Comparison of ENCODE assay signal across 10 cellular contexts in the genomic region with DNA sequence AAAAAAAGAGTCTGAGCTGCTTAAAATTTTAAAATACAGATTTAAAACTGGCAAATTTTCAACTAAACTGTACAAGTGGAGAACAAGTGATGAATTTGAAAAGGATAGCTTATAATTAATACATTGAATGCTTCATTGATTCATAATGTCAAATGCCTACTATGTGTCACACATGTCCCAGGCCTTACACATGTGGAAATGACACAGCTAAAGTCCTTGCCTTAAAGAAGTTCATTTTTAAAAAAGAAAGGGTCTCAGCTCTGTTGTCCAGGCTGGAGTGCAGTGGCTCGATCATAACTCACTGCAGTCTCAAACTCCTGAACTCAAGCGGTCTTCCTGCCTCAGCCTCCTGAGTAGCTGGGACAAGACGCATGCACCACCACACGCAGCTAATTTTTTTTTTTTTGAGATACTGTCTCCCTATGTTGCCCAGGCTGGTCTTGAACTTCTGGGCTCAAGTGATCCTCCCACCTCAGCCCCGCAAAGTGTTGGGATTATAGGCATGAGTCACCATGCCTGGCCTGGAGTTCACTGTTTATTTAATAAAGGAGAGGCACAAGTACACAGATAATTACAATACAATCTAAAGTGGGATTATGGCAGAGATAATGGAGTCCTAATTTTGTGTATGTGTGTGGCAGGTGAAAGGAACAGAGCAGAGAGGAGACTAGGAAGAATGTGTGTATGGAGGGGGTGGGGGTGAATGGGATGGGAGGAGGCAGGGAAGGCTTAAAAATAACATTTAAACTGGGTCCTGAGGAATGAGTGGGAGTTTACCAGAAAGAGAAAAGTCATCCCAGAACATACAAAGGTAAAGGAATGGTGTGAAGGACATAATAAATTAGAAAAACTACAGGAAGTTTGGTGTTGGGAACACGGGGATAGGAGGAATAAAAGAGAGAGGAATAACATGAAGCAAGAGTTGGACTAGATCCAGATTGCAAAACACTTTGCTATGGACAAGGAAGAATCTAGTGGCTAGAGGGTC. TPM values are rescaled to one million over a fixed set of nuclear protein-coding genes. Genes with fewer than 3 reads are reported as not detected.
A peak's percentile ranks its signal among the peaks of the same experiment; 100 is the strongest.
DNase-seq lines count a peak whose midpoint lies in the region; ATAC-seq, FAIRE-seq and TF ChIP-seq lines count a peak whose summit lies in the region.
"Had no signal": no experiment of that assay in that cellular context is flagged by ENCODE, and none has a peak within 500 bp of the region (broad histone marks: within the 10 kb centered on the region; RNA-seq: fewer than 3 reads in every experiment).

No MANE protein-coding gene starts in this region.

- H3K9me3 ChIP-seq in K562 (replicated peaks; ENCODE audit: control insufficient read depth, insufficient read depth, low read depth, low read length) (no peaks in the 10 kb centered on the region), neural progenitor cell (ENCODE audit: low read depth) (no peaks in the 10 kb centered on the region)

- no peaks in the 10 kb centered on the region for H3K9me3 Mint-ChIP-seq in nephron progenitor cell
- no peaks in the 10 kb centered on the region for H3K9me3 Mint-ChIP-seq in neural progenitor cell

- no peak overlapping the region for H2AFZ ChIP-seq in K562 (ENCODE audit: low read depth, low read length)
- no peak overlapping the region for H2AFZ ChIP-seq in neural progenitor cell (replicated peaks)

- peaks cover 30% of the 10 kb centered on the region for H4K20me1 ChIP-seq in K562 (replicated peaks; ENCODE audit: control insufficient read depth, insufficient read depth, low read length)
- peaks cover 92% of the 10 kb centered on the region for H4K20me1 ChIP-seq in neural progenitor cell (ENCODE audit: low read depth)

- in situ Hi-C loops in K562 (cut with MboI): no loop called here

- no peak for TF ChIP-seq POLR2A in K562 (conservative IDR thresholded peaks at IDR 0.05)

- H3K36me3 ChIP-seq in K562 (ENCODE audit: control insufficient read depth, insufficient read depth, low read length) (peaks cover 2% of the 10 kb centered on the region; the same call in 1 of the 3 replicates), H7 (replicated peaks; ENCODE audit: control insufficient read depth, insufficient read depth, low read length) (no peaks in the 10 kb centered on the region; the same call in 1 of the 2 replicates), neural progenitor cell (no peaks in the 10 kb centered on the region)

- CTCF ChIA-PET in K562 (lab: Yijun Ruan, JAX; ENCODE audit: low intra/inter-chr PET ratio): no interaction called here

- FAIRE-seq in K562 (lab: Jason Lieb, UNC): peak; percentile 61

- DNase-seq in DMS53 treated with DMSO at 0.1 percent for 48 hours (lab: John Stamatoyannopoulos, UW; ENCODE audit: unreplicated experiment) (peak; percentile 71), NCI-H1417 treated with DMSO at 0.1 percent for 48 hours (lab: John Stamatoyannopoulos, UW) (peak; percentile 66), K562 (ENCODE audit: extremely low read depth in 1 of 4, low spot score in 3 of 4) (peak in 2 of 4 experiments; percentile 11 to 66), nephron progenitor cell (no peak), Ammon's horn (ENCODE audit: low spot score) (no peak), H7 (no peak), neural progenitor cell (ENCODE audit: low spot score) (no peak)
- no peak for DNase-seq in stimulated activated naive CD8-positive, alpha-beta T cell treated with anti-CD3 and anti-CD28 coated beads, Interleukin-15, Interleukin-2, amounts not matched to agents 100 U/mL and 50 U/mL, for 24 hours
- DNase-seq: stimulated activated CD4-positive, alpha-beta T cell treated with anti-CD3 and anti-CD28 coated beads, Interleukin-4, amount 100 ng/mL, for 24 hours had no signal

- TF ChIP-seq CTCF in K562 (IDR thresholded peaks at IDR 0.05 in 2 of 3, conservative IDR thresholded peaks at IDR 0.05 in 1 of 3; ENCODE audit: insufficient read depth in 2 of 3, low read depth in 1 of 3, low read length in 3 of 3) (no peak), nephron progenitor cell (IDR thresholded peaks at IDR 0.05) (no peak), neural progenitor cell (IDR thresholded peaks at IDR 0.05) (no peak)

- no peak overlapping the region for H3K4me3 ChIP-seq in K562
- no peak overlapping the region for H3K4me3 ChIP-seq in H7 (ENCODE audit: insufficient read depth, low read depth, low read length)
- no peak overlapping the region for H3K4me3 ChIP-seq in neural progenitor cell

- 19% methylated on average over 6 of the region's 6 CpGs for WGBS in K562 (ENCODE audit: insufficient coverage, low coverage, missing lambda C conversion rate)

- no peaks in the 10 kb centered on the region for H3F3A ChIP-seq in neural progenitor cell (ENCODE audit: low read depth)

- peaks cover 93% of the 10 kb centered on the region for H3K79me2 ChIP-seq in K562 (ENCODE audit: control insufficient read depth, insufficient read depth, low read length)
- H3K79me2 ChIP-seq in neural progenitor cell (ENCODE audit: low read depth): peaks cover 93% of the 10 kb centered on the region

- BruUV-seq in K562 (replicated peaks; lab: Mats Ljungman, UMichigan): no TSS peak

- H3K4me1 ChIP-seq in K562 (replicated peaks in 1 of 2; ENCODE audit: control insufficient read depth in 2 of 2, insufficient read depth in 2 of 2, low read length in 2 of 2) (peaks cover 12 to 30% of the 10 kb centered on the region in 2 experiments), neural progenitor cell (peaks cover 27% of the 10 kb centered on the region)

- H3K9ac ChIP-seq in K562 (ENCODE audit: insufficient read depth in 1 of 2, low read depth in 2 of 2, low read length in 2 of 2) (no peak overlapping the region), neural progenitor cell (no peak overlapping the region)

- no peak for ATAC-seq in K562
- ATAC-seq in stimulated activated naive CD8-positive, alpha-beta T cell treated with anti-CD3 and anti-CD28 coated beads, Interleukin-15, Interleukin-2, amounts not matched to agents 100 U/mL and 50 U/mL, for 24 hours: no peak
- ATAC-seq: Right ventricle myocardium inferior had no signal

- TF ChIP-seq RAD21 in K562 (CRISPR knock-in tag; conservative IDR thresholded peaks at IDR 0.05 in 1 of 2, IDR thresholded peaks at IDR 0.05 in 1 of 2): no peak

- no peaks in the 10 kb centered on the region for H3K9me1 ChIP-seq in K562 (ENCODE audit: control insufficient read depth, insufficient read depth, low read length)

- TF ChIP-seq EP300 in K562 (IDR thresholded peaks at IDR 0.05; ENCODE audit: low read length): no peak

- peak overlapping the region; percentile 3 for H3K4me3 Mint-ChIP-seq in nephron progenitor cell
- H3K4me3 Mint-ChIP-seq in neural progenitor cell: no peak overlapping the region

- H3K27me3 ChIP-seq in K562 (ENCODE audit: control insufficient read depth in 2 of 2, insufficient read depth in 2 of 2, low read length in 2 of 2) (no peaks in the 10 kb centered on the region), H7 (ENCODE audit: control insufficient read depth, insufficient read depth, low read length) (no peaks in the 10 kb centered on the region), neural progenitor cell (no peaks in the 10 kb centered on the region)

- POLR2A ChIA-PET in K562 (lab: Yijun Ruan, JAX): interaction anchor here (0.5 to 1.1 kb wide), 4 partner anchors 9 to 174 kb away, joined by 3 to 4 read pairs (median 3); no protein-coding TSS in a partner anchor

- H3K27ac ChIP-seq in K562 (ENCODE audit: extremely low read depth, low read depth, low read length) (no peak overlapping the region), neural progenitor cell (no peak overlapping the region)

- H3K27me3 Mint-ChIP-seq in nephron progenitor cell (ENCODE audit: low read depth, poor library complexity) (no peaks in the 10 kb centered on the region), neural progenitor cell (ENCODE audit: insufficient read depth, low read depth) (peaks cover under 1% of the 10 kb centered on the region)

- intact Hi-C loops in K562 (cut with micrococcal nuclease): loop anchor here (5.0 kb wide), 1 partner anchor 113 kb away; the partner anchor contains the start of gene ZNF335

- H3K36me3 Mint-ChIP-seq in nephron progenitor cell (ENCODE audit: low read depth) (no peaks in the 10 kb centered on the region), neural progenitor cell (no peaks in the 10 kb centered on the region)

- H3K4me1 Mint-ChIP-seq in nephron progenitor cell (peaks cover 60% of the 10 kb centered on the region), neural progenitor cell (peaks cover 38% of the 10 kb centered on the region)

- H3K4me2 ChIP-seq in K562 (ENCODE audit: insufficient read depth, low read length) (no peak overlapping the region; the same call in 1 of the 2 replicates), neural progenitor cell (no peak overlapping the region)

- H3K27ac Mint-ChIP-seq in nephron progenitor cell (peak overlapping the region; percentile 14), neural progenitor cell (no peak overlapping the region)

RNA-seq across cellular contexts. Expression of gene NCOA5, which starts 4.7 kb away (rescaled TPM):
- total RNA-seq in K562 (2011; cell fraction: chromatin; rRNA removed; ENCODE audit: low replicate concordance): 10.4 and 11.2 TPM in 2 replicates
- total RNA-seq in K562 (2011; cell fraction: nucleolus; rRNA removed): 6.0 and 6.8 TPM in 2 replicates
- 5.9 and 7.0 TPM in 2 replicates for total RNA-seq in K562 (2011; cell fraction: nucleoplasm; rRNA removed)
- total RNA-seq in K562 (2014; rRNA removed): 13.5 and 19.2 TPM in 2 replicates
- 11.6 and 11.8 TPM in 2 replicates for total RNA-seq in K562 (2014; rRNA removed; fragmentation: Illumina TruSeq; extraction: Trizol)
- total RNA-seq in K562 (2015; rRNA removed; fragmentation: Illumina TruSeq; extraction: Trizol): 16.9 and 18.5 TPM in 2 replicates
- 17.9 and 19.4 TPM in 2 replicates for total RNA-seq in K562 (2021)
- 13.3 and 13.8 TPM in 2 replicates for polyA plus RNA-seq in K562 (2011; rRNA removed)
- 12.9 and 16.1 TPM in 2 replicates for polyA plus RNA-seq in K562 (2011; cell fraction: cytosol; rRNA removed)
- 14.1 and 16.8 TPM in 2 replicates for polyA plus RNA-seq in K562 (2011; cell fraction: nucleus; rRNA removed)
- 16.3 and 19.4 TPM in 2 replicates for polyA plus RNA-seq in K562 (2012)
- polyA plus RNA-seq in K562 (2014; fragmentation: Illumina TruSeq; extraction: Trizol): 19.9 and 22.8 TPM in 2 replicates
- 1 to 10 TPM; 3.9 to 4.3 TPM for polyA plus RNA-seq in K562 (2014; fragmentation: Nextera tagmentation; extraction: Ambion mirVana)
- 12.9 and 17.8 TPM in 2 replicates for polyA plus RNA-seq in K562 (2014; rRNA removed)
- polyA minus RNA-seq in K562 (2011; rRNA and poly(A)+ RNA removed): 11.2 and 15.3 TPM in 2 replicates
- polyA minus RNA-seq in K562 (2011; cell fraction: cytosol; rRNA and poly(A)+ RNA removed): 8.0 and 9.6 TPM in 2 replicates
- 4.3 and 6.8 TPM in 2 replicates for polyA minus RNA-seq in K562 (2011; cell fraction: nucleus; rRNA and poly(A)+ RNA removed)
- 8.6 and 12.2 TPM in 2 replicates for total RNA-seq in H7 (2014; rRNA removed; shearing (Covaris generic))
- 10.3 and 18.4 TPM in 2 replicates for total RNA-seq in neural progenitor cell (ENCODE audit: low replicate concordance)

RNA-seq across cellular contexts. Expression of gene CD40, which starts 33.0 kb away (rescaled TPM):
- 2.4 and 5.1 TPM in 2 replicates for total RNA-seq in K562 (2011; cell fraction: chromatin; rRNA removed; ENCODE audit: low replicate concordance)
- 2.4 and 4.5 TPM in 2 replicates for total RNA-seq in K562 (2011; cell fraction: nucleolus; rRNA removed)
- 5.8 and 6.6 TPM in 2 replicates for total RNA-seq in K562 (2011; cell fraction: nucleoplasm; rRNA removed)
- total RNA-seq in K562 (2014; rRNA removed) (1.5 and 1.6 TPM in 2 replicates), K562 (2014; rRNA removed; fragmentation: Illumina TruSeq; extraction: Trizol) (1.1 and 1.3 TPM in 2 replicates), K562 (2015; rRNA removed; fragmentation: Illumina TruSeq; extraction: Trizol) (0.64 and 0.76 TPM in 2 replicates), K562 (2021) (2.0 and 2.1 TPM in 2 replicates), neural progenitor cell (ENCODE audit: low replicate concordance) (11.0 and 14.0 TPM in 2 replicates)
- polyA plus RNA-seq in K562 (2011; rRNA removed) (2.2 and 3.7 TPM in 2 replicates), K562 (2014; fragmentation: Illumina TruSeq; extraction: Trizol) (1.9 TPM in 2 replicates), K562 (2014; fragmentation: Nextera tagmentation; extraction: Ambion mirVana) (1 to 10 TPM; 1.0 to 1.6 TPM), K562 (2014; rRNA removed) (2.3 and 2.9 TPM in 2 replicates)
- 2.5 and 4.8 TPM in 2 replicates for polyA plus RNA-seq in K562 (2011; cell fraction: cytosol; rRNA removed)
- polyA plus RNA-seq in K562 (2011; cell fraction: nucleus; rRNA removed): 3.0 and 4.6 TPM in 2 replicates
- polyA plus RNA-seq in K562 (2012): 1.7 and 4.9 TPM in 2 replicates
- 0.75 and 1.5 TPM in 2 replicates for polyA minus RNA-seq in K562 (2011; rRNA and poly(A)+ RNA removed)
- polyA minus RNA-seq in K562 (2011; cell fraction: cytosol; rRNA and poly(A)+ RNA removed): 0.67 and 1.5 TPM in 2 replicates
- polyA minus RNA-seq in K562 (2011; cell fraction: nucleus; rRNA and poly(A)+ RNA removed): 0.89 and 2.4 TPM in 2 replicates
- 8.2 and 8.8 TPM in 2 replicates for total RNA-seq in H7 (2014; rRNA removed; shearing (Covaris generic))

RNA-seq across cellular contexts. Expression of gene SLC12A5, which starts 56.1 kb away (rescaled TPM):
- total RNA-seq in K562 (2011; cell fraction: chromatin; rRNA removed; ENCODE audit: low replicate concordance): 1.3 and 3.1 TPM in 2 replicates
- total RNA-seq in K562 (2011; cell fraction: nucleolus; rRNA removed): 1.4 and 2.2 TPM in 2 replicates
- total RNA-seq in K562 (2011; cell fraction: nucleoplasm; rRNA removed): 1.5 and 3.8 TPM in 2 replicates
- 2.2 and 2.4 TPM in 2 replicates for total RNA-seq in K562 (2014; rRNA removed)
- total RNA-seq in K562 (2014; rRNA removed; fragmentation: Illumina TruSeq; extraction: Trizol): 0.36 and 1.4 TPM in 2 replicates
- total RNA-seq in K562 (2015; rRNA removed; fragmentation: Illumina TruSeq; extraction: Trizol): 1.2 and 4.1 TPM in 2 replicates
- total RNA-seq in K562 (2021): 5.3 and 6.2 TPM in 2 replicates
- 1.8 and 3.0 TPM in 2 replicates for polyA plus RNA-seq in K562 (2011; rRNA removed)
- 3.9 and 11.1 TPM in 2 replicates for polyA plus RNA-seq in K562 (2011; cell fraction: cytosol; rRNA removed)
- 3.3 and 4.6 TPM in 2 replicates for polyA plus RNA-seq in K562 (2011; cell fraction: nucleus; rRNA removed)
- polyA plus RNA-seq in K562 (2012): 10.0 and 16.1 TPM in 2 replicates
- 6.2 and 6.7 TPM in 2 replicates for polyA plus RNA-seq in K562 (2014; fragmentation: Illumina TruSeq; extraction: Trizol)
- polyA plus RNA-seq in K562 (2014; fragmentation: Nextera tagmentation; extraction: Ambion mirVana): 1 to 10 TPM in 1 of 2 experiments, under 1 TPM in 1; 0.71 to 2.1 TPM
- polyA plus RNA-seq in K562 (2014; rRNA removed): 7.5 and 8.5 TPM in 2 replicates
- polyA minus RNA-seq in K562 (2011; rRNA and poly(A)+ RNA removed): 0.66 TPM in 1 of 2 replicates, not detected in the other
- 3.9 TPM in 1 of 2 replicates, not detected in the other for polyA minus RNA-seq in K562 (2011; cell fraction: cytosol; rRNA and poly(A)+ RNA removed)
- polyA minus RNA-seq in K562 (2011; cell fraction: nucleus; rRNA and poly(A)+ RNA removed): 0.40 and 0.44 TPM in 2 replicates
- 1.3 and 4.3 TPM in 2 replicates for total RNA-seq in H7 (2014; rRNA removed; shearing (Covaris generic))
- 0.37 and 0.77 TPM in 2 replicates for total RNA-seq in neural progenitor cell (ENCODE audit: low replicate concordance)
- total RNA-seq: Right ventricle myocardium inferior had no signal

Comparison
In these comparisons a context has a peak if more than half of its experiments do, and no peak if none do; other contexts are left out.
1. DNase-seq: peak in DMS53 treated with DMSO at 0.1 percent for 48 hours (single experiment) and NCI-H1417 treated with DMSO at 0.1 percent for 48 hours (single experiment); none in nephron progenitor cell (single experiment), Ammon's horn (single experiment), stimulated activated naive CD8-positive, alpha-beta T cell treated with anti-CD3 and anti-CD28 coated beads, Interleukin-15, Interleukin-2, amounts not matched to agents 100 U/mL and 50 U/mL, for 24 hours (single experiment), H7 (single experiment) and neural progenitor cell (single experiment).